12 cellular contexts compared by ENCODE assay signal in genomic region chr13:27007166-27007565, GRCh38.
A peak's percentile ranks its signal among the peaks of the same experiment; 100 is the strongest.
DNase-seq lines count a peak whose midpoint lies in the region; ATAC-seq lines count a peak whose summit lies in the region.
"Had no signal": no experiment of that assay in that cellular context is flagged by ENCODE, and none has a peak within 500 bp of the region (broad histone marks: within the 10 kb centered on the region; RNA-seq: fewer than 3 reads in every experiment).

No MANE protein-coding gene starts in this region.

- no peak overlapping the region for H3K4me3 Mint-ChIP-seq in stimulated activated naive CD8-positive, alpha-beta T cell treated with anti-CD3 and anti-CD28 coated beads, Interleukin-15, amount 100 ng/mL, for 72 hours
- H3K4me3 Mint-ChIP-seq in activated T-helper 17 cell treated with anti-CD3 and anti-CD28 coated beads, Interleukin-2, amount 50 U/mL, for 72 hours: no peak overlapping the region

- H3K27ac ChIP-seq in cingulate gyrus (ENCODE audit: low read depth, low read length): peak overlapping the region; percentile 67
- H3K27ac ChIP-seq in mucosa of rectum (ENCODE audit: low read depth in 2 of 2, low read length in 2 of 2): no peak overlapping the region

- no peaks in the 10 kb centered on the region for H3K36me3 ChIP-seq in mucosa of rectum (ENCODE audit: control insufficient read depth in 2 of 2, insufficient read depth in 2 of 2, low read length in 2 of 2)

- H3K9me3 ChIP-seq in mucosa of rectum (ENCODE audit: control insufficient read depth in 2 of 2, low read length in 2 of 2): no peaks in the 10 kb centered on the region

- ATAC-seq in stimulated activated naive CD8-positive, alpha-beta T cell treated with anti-CD3 and anti-CD28 coated beads, Interleukin-15, amount 100 ng/mL, for 72 hours: peak; percentile 18
- ATAC-seq in stimulated activated naive CD8-positive, alpha-beta T cell treated with anti-CD3 and anti-CD28 coated beads, Interleukin-15, Interleukin-2, amounts not matched to agents 100 U/mL and 50 U/mL, for 24 hours: no peak
- no peak for ATAC-seq in GM18873 (IDR thresholded peaks at IDR 0.05; ENCODE audit: low FRiP score, unreplicated experiment)
- no peak for ATAC-seq in activated T-helper 17 cell treated with anti-CD3 and anti-CD28 coated beads, Interleukin-2, amount 50 U/mL, for 72 hours (replicated peaks)
- ATAC-seq: naive thymus-derived CD4-positive, alpha-beta T cell had no signal

- H3K9me3 Mint-ChIP-seq in stimulated activated naive CD8-positive, alpha-beta T cell treated with anti-CD3 and anti-CD28 coated beads, Interleukin-15, amount 100 ng/mL, for 72 hours: no peaks in the 10 kb centered on the region
- H3K9me3 Mint-ChIP-seq in activated T-helper 17 cell treated with anti-CD3 and anti-CD28 coated beads, Interleukin-2, amount 50 U/mL, for 72 hours: no peaks in the 10 kb centered on the region
- H3K9me3 Mint-ChIP-seq: CD8-positive, alpha-beta memory T cell; naive thymus-derived CD4-positive, alpha-beta T cell had no signal

- no peaks in the 10 kb centered on the region for H3K27me3 ChIP-seq in mucosa of rectum (ENCODE audit: control insufficient read depth in 2 of 2, insufficient read depth in 2 of 2, low read length in 2 of 2)

- peaks cover 14% of the 10 kb centered on the region for H3K4me1 Mint-ChIP-seq in stimulated activated naive CD8-positive, alpha-beta T cell treated with anti-CD3 and anti-CD28 coated beads, Interleukin-15, amount 100 ng/mL, for 72 hours
- H3K4me1 Mint-ChIP-seq in activated T-helper 17 cell treated with anti-CD3 and anti-CD28 coated beads, Interleukin-2, amount 50 U/mL, for 72 hours: no peaks in the 10 kb centered on the region

- H3K27me3 Mint-ChIP-seq in stimulated activated naive CD8-positive, alpha-beta T cell treated with anti-CD3 and anti-CD28 coated beads, Interleukin-15, amount 100 ng/mL, for 72 hours: peaks cover 42% of the 10 kb centered on the region
- H3K27me3 Mint-ChIP-seq in activated T-helper 17 cell treated with anti-CD3 and anti-CD28 coated beads, Interleukin-2, amount 50 U/mL, for 72 hours: peaks cover 46% of the 10 kb centered on the region

- H3K9ac ChIP-seq in mucosa of rectum (ENCODE audit: low read depth in 1 of 2, low read length in 2 of 2): peak overlapping the region in 1 of 2 donors; percentile 30

- no peak overlapping the region for H3K27ac Mint-ChIP-seq in stimulated activated naive CD8-positive, alpha-beta T cell treated with anti-CD3 and anti-CD28 coated beads, Interleukin-15, amount 100 ng/mL, for 72 hours
- no peak overlapping the region for H3K27ac Mint-ChIP-seq in activated T-helper 17 cell treated with anti-CD3 and anti-CD28 coated beads, Interleukin-2, amount 50 U/mL, for 72 hours
- H3K27ac Mint-ChIP-seq: naive thymus-derived CD4-positive, alpha-beta T cell had no signal

- no peak for DNase-seq in stimulated activated naive CD8-positive, alpha-beta T cell treated with anti-CD3 and anti-CD28 coated beads, Interleukin-15, amount 100 ng/mL, for 72 hours
- no peak for DNase-seq in stimulated activated naive CD8-positive, alpha-beta T cell treated with anti-CD3 and anti-CD28 coated beads, Interleukin-15, Interleukin-2, amounts not matched to agents 100 U/mL and 50 U/mL, for 24 hours
- no peak for DNase-seq in stimulated activated CD4-positive, alpha-beta T cell treated with anti-CD3 and anti-CD28 coated beads, Interleukin-4, amount 100 ng/mL, for 4 hours
- no peak for DNase-seq in iPS-NIHi7 (ENCODE audit: extremely low spot score)
- DNase-seq: activated naive CD4-positive, alpha-beta T cell; CD8-positive, alpha-beta memory T cell; naive thymus-derived CD4-positive, alpha-beta T cell; NK-92 treated with Interleukin-12 subunit alpha and Interleukin-12 subunit beta, amount 100 ng/mL, for 24 hours had no signal

- H3K4me3 ChIP-seq in mucosa of rectum (ENCODE audit: low read length in 2 of 2): peak overlapping the region; percentile 57 to 79

- peaks cover 8 to 10% of the 10 kb centered on the region in 2 donors for H3K4me1 ChIP-seq in mucosa of rectum (ENCODE audit: control insufficient read depth in 2 of 2, insufficient read depth in 2 of 2, low read length in 2 of 2)

- H3K36me3 Mint-ChIP-seq in activated T-helper 17 cell treated with anti-CD3 and anti-CD28 coated beads, Interleukin-2, amount 50 U/mL, for 72 hours (ENCODE audit: low read depth): no peaks in the 10 kb centered on the region
- H3K36me3 Mint-ChIP-seq: CD8-positive, alpha-beta memory T cell had no signal
